Comparison of ENCODE assay signal across 8 cellular contexts in genomic region chr18:21741511-21742322, GRCh38. TPM values are rescaled to one million over a fixed set of nuclear protein-coding genes. Genes with fewer than 3 reads are reported as not detected.
DNase-seq lines count a peak whose midpoint lies in the region; ATAC-seq and TF ChIP-seq lines count a peak whose summit lies in the region.

No MANE protein-coding gene starts in this region.

- H3K4me1 ChIP-seq in NT2/D1 (ENCODE audit: insufficient read depth, insufficient read length), result peaks cover 3% of the 10 kb centered on the region
- peaks cover 0 to 25% of the 10 kb centered on the region in 2 donors for H3K4me1 ChIP-seq in right atrium auricular region

- no peaks in the 10 kb centered on the region for H3K36me3 Mint-ChIP-seq in activated naive CD8-positive, alpha-beta T cell

- no peaks in the 10 kb centered on the region for H3K27me3 ChIP-seq in NT2/D1 (ENCODE audit: insufficient read depth, insufficient read length)
- H3K27me3 ChIP-seq in right atrium auricular region, result no peaks in the 10 kb centered on the region

- ATAC-seq in HG02943 (IDR thresholded peaks at IDR 0.05; ENCODE audit: low read depth, unreplicated experiment), result peak; percentile 19

- peak overlapping the region; percentile 92 for H3K9ac ChIP-seq in NT2/D1 (ENCODE audit: insufficient read length, low read depth)

- no peaks in the 10 kb centered on the region for H3K27me3 Mint-ChIP-seq in activated naive CD8-positive, alpha-beta T cell

- H3K4me3 Mint-ChIP-seq in activated naive CD8-positive, alpha-beta T cell, result peak overlapping the region; percentile 83

- DNase-seq in activated gamma-delta T cell treated with anti-CD3 and anti-CD28 coated beads, Interleukin-2, amount 50 U/mL, for 16 hours (ENCODE audit: low read depth), result peak; percentile 17
- DNase-seq in activated gamma-delta T cell (lab: John Stamatoyannopoulos, UW) (no peak), NT2/D1 (ENCODE audit: low read depth, low spot score) (no peak), right atrium auricular region (ENCODE audit: low spot score) (no peak), retina (peak; percentile 80), 8988T (no peak)

- H3K9me3 ChIP-seq in NT2/D1 (ENCODE audit: insufficient read depth, low read length) (no peaks in the 10 kb centered on the region), right atrium auricular region (no peaks in the 10 kb centered on the region)

- H3K27ac ChIP-seq in right atrium auricular region, result peak overlapping the region; percentile 99

- H3K4me3 ChIP-seq in NT2/D1 (ENCODE audit: insufficient read length, low read depth), result peak overlapping the region; percentile 89
- H3K4me3 ChIP-seq in right atrium auricular region, result peak overlapping the region; percentile 98 to 99

- peaks cover 44% of the 10 kb centered on the region for H3K4me1 Mint-ChIP-seq in activated naive CD8-positive, alpha-beta T cell (ENCODE audit: low read depth)

- peaks cover 2% of the 10 kb centered on the region for H3K9me3 Mint-ChIP-seq in activated naive CD8-positive, alpha-beta T cell (ENCODE audit: low read depth)

- peak overlapping the region; percentile 64 for H3K27ac Mint-ChIP-seq in activated naive CD8-positive, alpha-beta T cell

- H3K36me3 ChIP-seq in NT2/D1 (ENCODE audit: insufficient read depth, insufficient read length, low read length) (no peaks in the 10 kb centered on the region), right atrium auricular region (no peaks in the 10 kb centered on the region)

- no peak for TF ChIP-seq CTCF in right atrium auricular region (IDR thresholded peaks at IDR 0.05)

RNA-seq across cellular contexts. Expression of gene MIB1, which starts 1.1 kb away (rescaled TPM):
- 10 to 100 TPM; 16.7 to 20.8 TPM for total RNA-seq in right atrium auricular region

RNA-seq across cellular contexts. Expression of gene ABHD3, which starts 37.1 kb away (rescaled TPM):
- 1 to 10 TPM; 2.0 to 8.4 TPM for total RNA-seq in right atrium auricular region

Comparison
In these comparisons a context has a peak if more than half of its experiments do, and no peak if none do; other contexts are left out.
1. DNase-seq: peak in activated gamma-delta T cell treated with anti-CD3 and anti-CD28 coated beads, Interleukin-2, amount 50 U/mL, for 16 hours (single experiment) and retina (single experiment); none in activated gamma-delta T cell (single experiment), NT2/D1 (single experiment), right atrium auricular region (single experiment) and 8988T (single experiment).